ENCODE assay signal across 11 cellular contexts in genomic region chr10:118566911-118567310, GRCh38. TPM values are rescaled to one million over a fixed set of nuclear protein-coding genes. Genes with fewer than 3 reads are reported as not detected.
"Had no signal": no experiment of that assay in that cellular context is flagged by ENCODE, and none has a peak within 500 bp of the region (broad histone marks: within the 10 kb centered on the region; RNA-seq: fewer than 3 reads in every experiment).

No MANE protein-coding gene starts in this region.

- FAIRE-seq: HepG2 had no signal

- H3K4me3 Mint-ChIP-seq: HFFc6 had no signal

- ATAC-seq: HCT116, HepG2 had no signal

- H3K4me1 ChIP-seq: HAP-1 had no signal

- H3K9me3 Mint-ChIP-seq: HFFc6 had no signal

- H3K36me3 Mint-ChIP-seq: IgD-negative memory B cell had no signal

- DNase-seq: GM23248, GOT3, H7, HFFc6 had no signal

- H3K4me3 ChIP-seq: GM23248, HAP-1 had no signal

- H3K36me3 ChIP-seq: HAP-1 had no signal

- H3K27ac ChIP-seq: GM23248, HL-60 had no signal

- H3K27ac Mint-ChIP-seq: HFFc6 had no signal

- H3K9me3 ChIP-seq: HAP-1 had no signal

RNA-seq across cellular contexts. Expression of gene PRLHR, which starts 28.5 kb away (rescaled TPM):
- total RNA-seq: GM23248, H4, H7, HepG2, HFFc6, HT1080 had no signal
- polyA plus RNA-seq: GM23248, HepG2, IgD-negative memory B cell had no signal
